ENCODE assay signal across 15 cellular contexts in the genomic region with DNA sequence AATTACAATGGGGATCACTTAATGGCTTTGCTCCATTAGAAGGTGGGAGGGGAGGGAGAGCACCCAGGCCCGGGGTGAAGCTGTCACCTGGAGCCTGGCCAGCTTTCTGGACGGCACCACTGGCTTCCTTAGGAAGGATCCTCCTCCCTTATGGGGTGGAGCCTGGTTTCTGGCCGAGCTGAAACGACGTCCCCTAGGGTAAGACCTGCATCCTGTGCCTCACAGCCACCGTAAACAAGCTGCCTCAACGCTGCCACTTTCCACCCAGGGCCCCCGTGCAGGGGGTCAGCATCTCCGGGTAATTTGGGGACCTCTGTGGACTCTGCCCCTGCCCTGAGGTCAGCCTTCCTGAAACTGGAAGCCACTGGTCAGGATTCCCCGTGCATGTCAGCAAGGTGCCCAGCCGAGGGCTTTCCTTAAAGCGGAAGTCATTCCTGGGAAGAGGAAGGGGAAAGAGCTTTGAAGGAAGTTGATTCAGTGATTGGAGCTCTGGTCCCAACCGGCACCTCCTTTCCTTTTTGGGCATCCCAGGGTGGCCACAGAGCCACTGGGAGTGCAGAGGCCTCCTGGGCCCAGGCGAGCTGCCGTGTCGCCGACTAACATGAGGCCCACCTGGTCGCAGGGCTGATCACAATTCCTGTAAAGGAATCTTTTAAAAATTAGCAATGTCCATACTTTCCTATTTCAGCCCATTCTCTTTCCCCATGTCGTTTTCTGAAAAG.
DNase-seq lines count a peak whose midpoint lies in the region; ATAC-seq and TF ChIP-seq lines count a peak whose summit lies in the region.
"Had no signal": no experiment of that assay in that cellular context is flagged by ENCODE, and none has a peak within 500 bp of the region (broad histone marks: within the 10 kb centered on the region; RNA-seq: fewer than 3 reads in every experiment).

No MANE protein-coding gene starts in this region.

- peak; percentile 5 for DNase-seq in activated naive CD4-positive, alpha-beta T cell treated with anti-CD3 and anti-CD28 coated beads, Interleukin-2, amount 10 ng/mL, durations not matched to agents 7 days and 5 days
- DNase-seq in activated naive CD4-positive, alpha-beta T cell treated with anti-CD3 and anti-CD28 coated beads, Interleukin-2, amount 50 U/mL, for 16 hours = no peak
- DNase-seq in RPMI8226 (peak; percentile 22), left ventricle myocardium superior (peak; percentile 62), chondrocyte (ENCODE audit: low spot score) (no peak), occipital lobe (lab: John Stamatoyannopoulos, UW) (no peak), GM20000 (ENCODE audit: low spot score) (no peak), HCEC 1CT (no peak)
- DNase-seq: activated CD4-positive, alpha-beta T cell treated with anti-CD3 and anti-CD28 coated beads, Interleukin-2, amount 50 U/mL, for 48 hours; activated T-cell treated with anti-CD3 and anti-CD28 coated beads, Interleukin-2, amount 50 U/mL, for 1 hour; foreskin keratinocyte; KG1; ovary; SW 1271 had no signal

- TF ChIP-seq CTCF in chondrocyte (IDR thresholded peaks at IDR 0.05) (no peak), GM20000 (IDR thresholded peaks at IDR 0.05; ENCODE audit: extremely low read depth, missing control alignments) (no peak)

- H3K27me3 Mint-ChIP-seq in activated naive CD4-positive, alpha-beta T cell treated with anti-CD3 and anti-CD28 coated beads, Interleukin-2, amount 10 ng/mL, durations not matched to agents 7 days and 5 days = peaks cover 5% of the 10 kb centered on the region
- H3K27me3 Mint-ChIP-seq in chondrocyte (ENCODE audit: low read depth) = no peaks in the 10 kb centered on the region
- H3K27me3 Mint-ChIP-seq: activated naive CD8-positive, alpha-beta T cell had no signal

- H3K4me1 Mint-ChIP-seq in activated naive CD4-positive, alpha-beta T cell treated with anti-CD3 and anti-CD28 coated beads, Interleukin-2, amount 10 ng/mL, durations not matched to agents 7 days and 5 days = no peaks in the 10 kb centered on the region
- no peaks in the 10 kb centered on the region for H3K4me1 Mint-ChIP-seq in chondrocyte (ENCODE audit: low read depth)

- peak; percentile 75 for ATAC-seq in left ventricle myocardium superior
- ATAC-seq: foreskin keratinocyte had no signal

- no peak overlapping the region for H3K4me3 Mint-ChIP-seq in activated naive CD4-positive, alpha-beta T cell treated with anti-CD3 and anti-CD28 coated beads, Interleukin-2, amount 10 ng/mL, durations not matched to agents 7 days and 5 days
- no peak overlapping the region for H3K4me3 Mint-ChIP-seq in chondrocyte (ENCODE audit: unreplicated experiment)
- H3K4me3 Mint-ChIP-seq: activated naive CD8-positive, alpha-beta T cell had no signal

- H3K36me3 Mint-ChIP-seq in activated naive CD4-positive, alpha-beta T cell treated with anti-CD3 and anti-CD28 coated beads, Interleukin-2, amount 10 ng/mL, durations not matched to agents 7 days and 5 days = no peaks in the 10 kb centered on the region
- H3K36me3 Mint-ChIP-seq in chondrocyte (ENCODE audit: low read depth) = peaks cover 1% of the 10 kb centered on the region
- H3K36me3 Mint-ChIP-seq: activated naive CD8-positive, alpha-beta T cell had no signal

- H3K9me3 Mint-ChIP-seq in activated naive CD4-positive, alpha-beta T cell treated with anti-CD3 and anti-CD28 coated beads, Interleukin-2, amount 10 ng/mL, durations not matched to agents 7 days and 5 days = no peaks in the 10 kb centered on the region
- peaks cover 5% of the 10 kb centered on the region for H3K9me3 Mint-ChIP-seq in chondrocyte (ENCODE audit: low read depth)

- intact Hi-C loops in left ventricle myocardium superior (cut with micrococcal nuclease) = no loop called here

- H3K27ac Mint-ChIP-seq in activated naive CD4-positive, alpha-beta T cell treated with anti-CD3 and anti-CD28 coated beads, Interleukin-2, amount 10 ng/mL, durations not matched to agents 7 days and 5 days = no peak overlapping the region
- H3K27ac Mint-ChIP-seq in chondrocyte (ENCODE audit: unreplicated experiment) = no peak overlapping the region
- H3K27ac Mint-ChIP-seq: activated naive CD8-positive, alpha-beta T cell had no signal

- CTCF ChIA-PET in activated naive CD4-positive, alpha-beta T cell treated with anti-CD3 and anti-CD28 coated beads, Interleukin-2, amount 10 ng/mL, durations not matched to agents 7 days and 5 days (lab: Charles Lee) = no interaction called here

Comparison
In these comparisons a context has a peak if more than half of its experiments do, and no peak if none do; other contexts are left out.
1. DNase-seq: peak in activated naive CD4-positive, alpha-beta T cell treated with anti-CD3 and anti-CD28 coated beads, Interleukin-2, amount 10 ng/mL, durations not matched to agents 7 days and 5 days (single experiment), RPMI8226 (single experiment) and left ventricle myocardium superior (single experiment); none in activated naive CD4-positive, alpha-beta T cell treated with anti-CD3 and anti-CD28 coated beads, Interleukin-2, amount 50 U/mL, for 16 hours (single experiment), chondrocyte (single experiment), occipital lobe (single experiment), GM20000 (single experiment) and HCEC 1CT (single experiment).